In genomic region chr10:101066146-101066889, GRCh38 we compare ENCODE assay signal across 8 cellular contexts. TPM values are rescaled to one million over a fixed set of nuclear protein-coding genes. Genes with fewer than 3 reads are reported as not detected.
A peak's percentile ranks its signal among the peaks of the same experiment; 100 is the strongest.
DNase-seq lines count a peak whose midpoint lies in the region; ATAC-seq, FAIRE-seq and TF ChIP-seq lines count a peak whose summit lies in the region.

No MANE protein-coding gene starts in this region.

- H3K9me3 ChIP-seq in Panc1 (ENCODE audit: control insufficient read depth, insufficient read depth, low read depth, low read length) = no peaks in the 10 kb centered on the region
- H3K9me3 ChIP-seq in pancreas = no peaks in the 10 kb centered on the region

- no peak for FAIRE-seq in pancreas (lab: Jason Lieb, UNC)

- in situ Hi-C loops in Panc1 (cut with HindIII; ENCODE audit: low pct_unique_long_range_greater_than_20kb, low sequenced_read_pairs) = no loop called here

- H3K27ac ChIP-seq in Panc1 (ENCODE audit: low read length) (peak overlapping the region; percentile 93), pancreas (peak overlapping the region in 2 of 4 donors; percentile 24 to 40)

- peak overlapping the region; percentile 64 to 94 for H3K4me3 ChIP-seq in Panc1 (ENCODE audit: low read depth in 2 of 2, low read length in 2 of 2)
- peak overlapping the region; percentile 16 to 62 (median 40) for H3K4me3 ChIP-seq in pancreas

- intact Hi-C loops in Panc1 (cut with micrococcal nuclease; ENCODE audit: unreplicated experiment) (no loop called here), head of caudate nucleus (cut with DNase I) (loop anchor here (10.0 kb wide), 1 partner anchor 52 kb away; no protein-coding TSS in a partner anchor), pancreas (cut with DNase I) (no loop called here)
- intact Hi-C loops in activated naive CD4-positive, alpha-beta T cell treated with anti-CD3 and anti-CD28 coated beads for 36 hours (cut with micrococcal nuclease) = no loop called here

- H3K4me3 Mint-ChIP-seq in activated naive CD4-positive, alpha-beta T cell treated with anti-CD3 and anti-CD28 coated beads for 36 hours = peak overlapping the region; percentile 34

- peaks cover 34% of the 10 kb centered on the region for H3K4me1 Mint-ChIP-seq in activated naive CD4-positive, alpha-beta T cell treated with anti-CD3 and anti-CD28 coated beads for 36 hours (ENCODE audit: low read depth)

- peaks cover 39% of the 10 kb centered on the region for H3K27me3 Mint-ChIP-seq in activated naive CD4-positive, alpha-beta T cell treated with anti-CD3 and anti-CD28 coated beads for 36 hours (ENCODE audit: low read depth)

- peak; percentile 32 for ATAC-seq in HG03135 (IDR thresholded peaks at IDR 0.05; ENCODE audit: unreplicated experiment)
- peak; percentile 77 for ATAC-seq in Panc1
- peak; percentile 58 to 84 (median 76) for ATAC-seq in pancreas
- ATAC-seq in HG02759 (IDR thresholded peaks at IDR 0.05; ENCODE audit: unreplicated experiment) = no peak

- no peak overlapping the region for H3K27ac Mint-ChIP-seq in activated naive CD4-positive, alpha-beta T cell treated with anti-CD3 and anti-CD28 coated beads for 36 hours

- H3K36me3 Mint-ChIP-seq in activated naive CD4-positive, alpha-beta T cell treated with anti-CD3 and anti-CD28 coated beads for 36 hours (ENCODE audit: low read depth) = no peaks in the 10 kb centered on the region

- H3K36me3 ChIP-seq in Panc1 (ENCODE audit: control insufficient read depth, insufficient read depth, low read length) = no peaks in the 10 kb centered on the region
- no peaks in the 10 kb centered on the region for H3K36me3 ChIP-seq in pancreas

- CTCF ChIA-PET in Panc1 (lab: Charles Lee) = interaction anchor here (0.6 to 3.7 kb wide), 8 partner anchors 8 to 76 kb away, joined by 3 to 19 read pairs (median 6); no protein-coding TSS in a partner anchor
- CTCF ChIA-PET in activated naive CD4-positive, alpha-beta T cell treated with anti-CD3 and anti-CD28 coated beads for 36 hours (lab: Charles Lee) = interaction anchor here (0.6 to 13.7 kb wide), 11 partner anchors 9 to 76 kb away, joined by 3 to 326 read pairs (median 5); partner anchors contain the start of genes PDZD7 and SFXN3

- TF ChIP-seq CTCF in Panc1 (IDR thresholded peaks at IDR 0.05) (peak; percentile 89), pancreas (IDR thresholded peaks at IDR 0.05) (peak in 2 of 4 donors; percentile 9 to 12)

- 1 to 2% methylated on average over 46 to 49 of the region's 49 CpGs for WGBS in pancreas, 2 donors

- BruUV-seq in Panc1 (replicated peaks; lab: Mats Ljungman, UMichigan) = no TSS peak

- DNase-seq in DMS153 treated with DMSO at 0.1 percent for 48 hours (lab: John Stamatoyannopoulos, UW; ENCODE audit: unreplicated experiment) (peak; percentile 71), Panc1 (ENCODE audit: low read depth, low spot score) (no peak), head of caudate nucleus (peak in 36 of 42 donors; percentile 8 to 73 (median 45)), pancreas (peak; percentile 60 to 87 (median 72)), hippocampal formation (lab: John Stamatoyannopoulos, UW) (no peak)
- peak; percentile 66 for DNase-seq in activated naive CD4-positive, alpha-beta T cell treated with anti-CD3 and anti-CD28 coated beads for 36 hours

- peaks cover 41% of the 10 kb centered on the region for H3K4me1 ChIP-seq in Panc1 (ENCODE audit: control insufficient read depth, insufficient read depth, low read length)
- peaks cover 4 to 11% (median 6%) of the 10 kb centered on the region in 3 donors for H3K4me1 ChIP-seq in pancreas

- no peaks in the 10 kb centered on the region for H3K9me3 Mint-ChIP-seq in activated naive CD4-positive, alpha-beta T cell treated with anti-CD3 and anti-CD28 coated beads for 36 hours

- no peaks in the 10 kb centered on the region for H3K27me3 ChIP-seq in Panc1 (ENCODE audit: control insufficient read depth, insufficient read depth, low read length)
- no peaks in the 10 kb centered on the region for H3K27me3 ChIP-seq in pancreas

- POLR2A ChIA-PET in Panc1 (lab: Charles Lee) = interaction anchor here (0.6 to 1.0 kb wide), 2 partner anchors 23 to 99 kb away, joined by 4 to 7 read pairs; no protein-coding TSS in a partner anchor

RNA-seq across cellular contexts. Expression of gene KAZALD1, which starts 4.5 kb away (rescaled TPM):
- total RNA-seq in Panc1 (2021; ENCODE audit: unreplicated experiment) (21.2 TPM), pancreas (1 to 10 TPM in 2 of 6 donors, under 1 TPM in 4; 0.19 to 1.5 (median 0.67) TPM)
- polyA plus RNA-seq in Panc1 (2012; ENCODE audit: insufficient read length) = 17.5 TPM
- under 1 TPM; 0.52 to 0.62 TPM for total RNA-seq in activated naive CD4-positive, alpha-beta T cell treated with anti-CD3 and anti-CD28 coated beads for 36 hours
- polyA plus RNA-seq in pancreas = 1 to 10 TPM; 1.3 to 1.6 TPM

RNA-seq across cellular contexts. Expression of gene SFXN3, which starts 35.3 kb away (rescaled TPM):
- 15.3 TPM for total RNA-seq in Panc1 (2021; ENCODE audit: unreplicated experiment)
- polyA plus RNA-seq in Panc1 (2012; ENCODE audit: insufficient read length) = 12.9 TPM
- 10 to 100 TPM; 15.7 to 17.1 TPM for total RNA-seq in activated naive CD4-positive, alpha-beta T cell treated with anti-CD3 and anti-CD28 coated beads for 36 hours
- total RNA-seq in pancreas = 10 to 100 TPM in 5 of 6 donors, 1 to 10 TPM in 1; 8.2 to 33.5 (median 13.8) TPM
- 10 to 100 TPM; 19.2 to 19.3 TPM for polyA plus RNA-seq in pancreas

RNA-seq across cellular contexts. Expression of gene PDZD7, which starts 35.4 kb away (rescaled TPM):
- 1.8 TPM for total RNA-seq in Panc1 (2021; ENCODE audit: unreplicated experiment)
- 2.0 TPM for polyA plus RNA-seq in Panc1 (2012; ENCODE audit: insufficient read length)
- under 1 TPM; 0.37 to 0.62 TPM for total RNA-seq in activated naive CD4-positive, alpha-beta T cell treated with anti-CD3 and anti-CD28 coated beads for 36 hours
- total RNA-seq in pancreas = under 1 TPM; 0.18 to 0.49 (median 0.27) TPM
- under 1 TPM; 0.89 to 0.99 TPM for polyA plus RNA-seq in pancreas

Comparison
In these comparisons a context has a peak if more than half of its experiments do, and no peak if none do; other contexts are left out.
1. DNase-seq: peak in DMS153 treated with DMSO at 0.1 percent for 48 hours (single experiment), activated naive CD4-positive, alpha-beta T cell treated with anti-CD3 and anti-CD28 coated beads for 36 hours (single experiment), head of caudate nucleus (36 of 42) and pancreas (6 of 6); none in Panc1 (single experiment) and hippocampal formation (0 of 2).